ENCODE assay signal across 8 cellular contexts in genomic region chr16:71287903-71288302, GRCh38. TPM values are rescaled to one million over a fixed set of nuclear protein-coding genes. Genes with fewer than 3 reads are reported as not detected.
DNase-seq lines count a peak whose midpoint lies in the region; ATAC-seq, FAIRE-seq and TF ChIP-seq lines count a peak whose summit lies in the region.

No MANE protein-coding gene starts in this region.

- 66 to 67% methylated on average over 3 of the region's 3 CpGs for WGBS in esophagus squamous epithelium, 2 donors
- 80 to 86% (median 85%) methylated on average over 3 of the region's 3 CpGs for WGBS in psoas muscle, 3 donors

- CTCF ChIA-PET in T-cell (lab: Charles Lee) = no interaction called here

- POLR2A ChIA-PET in T-cell (lab: Charles Lee) = no interaction called here

- ATAC-seq in T-cell (replicated peaks in 1 of 4) (no peak), psoas muscle (no peak), GM21723 (IDR thresholded peaks at IDR 0.05; ENCODE audit: unreplicated experiment) (no peak), GM21447 (IDR thresholded peaks at IDR 0.05; ENCODE audit: unreplicated experiment) (no peak), GM21381 (IDR thresholded peaks at IDR 0.05; ENCODE audit: unreplicated experiment) (no peak)

- intact Hi-C loops in esophagus squamous epithelium (cut with DNase I) (no loop called here), psoas muscle (cut with DNase I) (no loop called here)

- peak; percentile 45 for FAIRE-seq in GM18507 (lab: Jason Lieb, UNC)

- TF ChIP-seq CTCF in esophagus squamous epithelium (IDR thresholded peaks at IDR 0.05) (no peak), psoas muscle (IDR thresholded peaks at IDR 0.05) (no peak)

- H3K4me1 ChIP-seq in esophagus squamous epithelium (peaks cover 8 to 32% (median 13%) of the 10 kb centered on the region in 3 donors), psoas muscle (peaks cover 17% of the 10 kb centered on the region)

- H3K4me3 Mint-ChIP-seq in T-cell = peak overlapping the region; percentile 85 to 86 (median 86)

- H3K36me3 Mint-ChIP-seq in T-cell = peaks cover 45% of the 10 kb centered on the region

- peaks cover 11 to 14% of the 10 kb centered on the region in 2 donors for H3K27me3 Mint-ChIP-seq in T-cell

- H3K9me3 Mint-ChIP-seq in T-cell = peaks cover 3 to 26% (median 21%) of the 10 kb centered on the region in 3 donors

- no peak for TF ChIP-seq POLR2A in esophagus squamous epithelium (IDR thresholded peaks at IDR 0.05)

- no peak for DNase-seq in GM18507 (ENCODE audit: extremely low spot score, insufficient read length, low read depth)
- DNase-seq in T-cell = no peak
- DNase-seq in esophagus squamous epithelium (lab: John Stamatoyannopoulos, UW) = no peak
- no peak for DNase-seq in psoas muscle
- DNase-seq in NCI-H2196 (lab: John Stamatoyannopoulos, UW; ENCODE audit: unreplicated experiment) = no peak

- peak overlapping the region in 3 of 4 donors; percentile 94 to 96 (median 95) for H3K27ac ChIP-seq in esophagus squamous epithelium
- H3K27ac ChIP-seq in psoas muscle = peak overlapping the region; percentile 90

- H3K4me1 Mint-ChIP-seq in T-cell = peaks cover 16 to 38% (median 38%) of the 10 kb centered on the region in 3 donors

- H3K4me3 ChIP-seq in esophagus squamous epithelium (peak overlapping the region in 3 of 4 donors; percentile 76 to 94 (median 81)), psoas muscle (peak overlapping the region; percentile 89)

- H3K27me3 ChIP-seq in esophagus squamous epithelium (peaks cover 0 to 15% (median 0%) of the 10 kb centered on the region in 4 donors), psoas muscle (ENCODE audit: insufficient read depth in 3 of 3, low read length in 2 of 3) (peaks cover 0 to 1% (median 0%) of the 10 kb centered on the region in 3 donors)

- peak overlapping the region; percentile 77 to 83 for H3K27ac Mint-ChIP-seq in T-cell

- no peaks in the 10 kb centered on the region for H3K9me3 ChIP-seq in esophagus squamous epithelium
- H3K9me3 ChIP-seq in psoas muscle = no peaks in the 10 kb centered on the region

- H3K36me3 ChIP-seq in esophagus squamous epithelium (peaks cover 0 to 47% (median 9%) of the 10 kb centered on the region in 3 donors), psoas muscle (ENCODE audit: insufficient read depth in 1 of 2, low read depth in 1 of 2) (peaks cover 12 to 33% of the 10 kb centered on the region in 2 donors)

RNA-seq across cellular contexts. Expression of gene CMTR2, which starts 1.3 kb away (rescaled TPM):
- total RNA-seq in T-cell (10 to 100 TPM; 10.6 to 25.5 (median 20.4) TPM), esophagus squamous epithelium (10 to 100 TPM; 18.1 to 39.4 (median 29.3) TPM), psoas muscle (10 to 100 TPM in 2 of 4 donors, 1 to 10 TPM in 2; 8.4 to 12.8 (median 9.7) TPM)
- polyA plus RNA-seq in psoas muscle = 10 to 100 TPM in 1 of 3 donors, 1 to 10 TPM in 2; 4.3 to 15.8 (median 9.1) TPM

RNA-seq across cellular contexts. Expression of gene HYDIN, which starts 57.4 kb away (rescaled TPM):
- total RNA-seq in T-cell (1 to 10 TPM in 1 of 5 donors, under 1 TPM in 2, not detected in 2; 0.41 to 1.2 (median 0.73) TPM), esophagus squamous epithelium (1 to 10 TPM in 1 of 4 donors, under 1 TPM in 2, not detected in 1; 0.23 to 2.4 (median 0.38) TPM), psoas muscle (under 1 TPM in 3 of 4 donors, not detected in 1; 0.21 to 0.85 (median 0.37) TPM)
- under 1 TPM in 1 of 3 donors, not detected in 2; 0.16 TPM for polyA plus RNA-seq in psoas muscle
